In the genomic region with DNA sequence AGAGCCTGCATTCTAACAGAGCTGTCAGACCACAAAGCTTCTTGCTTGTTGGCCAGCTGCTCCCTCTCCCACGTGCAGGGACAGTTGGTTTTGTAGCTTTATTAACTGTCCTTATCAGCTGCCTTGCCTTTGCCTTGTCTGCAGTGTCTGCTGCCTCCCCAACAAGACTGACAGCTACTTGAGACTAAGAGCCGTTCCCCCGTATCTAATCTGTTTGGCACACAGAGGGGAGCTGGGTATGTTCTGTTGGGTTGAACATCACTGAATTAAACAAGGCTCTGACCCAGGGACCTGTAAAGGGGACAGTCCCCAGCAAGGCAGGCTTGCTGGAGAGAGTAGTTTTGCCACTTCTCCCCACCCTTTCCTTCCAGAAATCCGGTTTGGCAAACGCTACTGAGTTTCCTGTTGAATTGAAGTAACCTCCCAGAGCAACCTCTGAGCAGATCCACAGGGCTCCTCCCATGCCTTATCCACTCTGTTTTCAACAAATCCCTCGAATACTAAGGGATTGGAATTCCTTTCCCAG, we compare ENCODE assay signal across 15 cellular contexts.
DNase-seq lines count a peak whose midpoint lies in the region; ATAC-seq and TF ChIP-seq lines count a peak whose summit lies in the region.
"Had no signal": no experiment of that assay in that cellular context is flagged by ENCODE, and none has a peak within 500 bp of the region (broad histone marks: within the 10 kb centered on the region; RNA-seq: fewer than 3 reads in every experiment).

No MANE protein-coding gene starts in this region.

- TF ChIP-seq POLR2A in adrenal gland (IDR thresholded peaks at IDR 0.05) = no peak

- H3K4me3 ChIP-seq in adrenal gland (no peak overlapping the region), left ventricle myocardium inferior (no peak overlapping the region), parathyroid adenoma (ENCODE audit: low read depth, low read length) (no peak overlapping the region)

- H3K27ac ChIP-seq in adrenal gland (peak overlapping the region in 1 of 5 donors; percentile 19), left ventricle myocardium inferior (replicated peaks) (peak overlapping the region; percentile 84), parathyroid adenoma (no peak overlapping the region)
- H3K27ac ChIP-seq: brain microvascular endothelial cell, HL-60 had no signal

- no peaks in the 10 kb centered on the region for H3K36me3 ChIP-seq in adrenal gland (replicated peaks in 1 of 2)
- no peaks in the 10 kb centered on the region for H3K36me3 ChIP-seq in left ventricle myocardium inferior
- H3K36me3 ChIP-seq in parathyroid adenoma (ENCODE audit: control insufficient read depth, insufficient read depth, low read length) = no peaks in the 10 kb centered on the region
- H3K36me3 ChIP-seq: brain microvascular endothelial cell had no signal

- in situ Hi-C loops in G401 (cut with HindIII; ENCODE audit: low sequenced_read_pairs) = no loop called here

- no peak overlapping the region for H2AFZ ChIP-seq in parathyroid adenoma

- intact Hi-C loops in adrenal gland (cut with DNase I) (no loop called here), left ventricle myocardium inferior (cut with micrococcal nuclease) (no loop called here)

- TF ChIP-seq CTCF in adrenal gland (IDR thresholded peaks at IDR 0.05) (no peak), left ventricle myocardium inferior (IDR thresholded peaks at IDR 0.05; ENCODE audit: borderline replicate concordance) (no peak), parathyroid adenoma (IDR thresholded peaks at IDR 0.05) (no peak)

- no peaks in the 10 kb centered on the region for H3K27me3 ChIP-seq in adrenal gland
- no peaks in the 10 kb centered on the region for H3K27me3 ChIP-seq in left ventricle myocardium inferior (ENCODE audit: low read depth)
- H3K27me3 ChIP-seq in parathyroid adenoma (ENCODE audit: control insufficient read depth, insufficient read depth, low read length) = no peaks in the 10 kb centered on the region
- H3K27me3 ChIP-seq: brain microvascular endothelial cell had no signal

- H3K4me2 ChIP-seq in parathyroid adenoma (ENCODE audit: low read length) = peak overlapping the region; percentile 28

- WGBS in adrenal gland, 4 donors = 17 to 45% (median 29%) methylated on average over 6 of the region's 6 CpGs

- H3K9me3 ChIP-seq in adrenal gland (replicated peaks in 1 of 3) (no peaks in the 10 kb centered on the region), left ventricle myocardium inferior (replicated peaks) (no peaks in the 10 kb centered on the region), parathyroid adenoma (ENCODE audit: control insufficient read depth, low read length) (no peaks in the 10 kb centered on the region)

- no peaks in the 10 kb centered on the region for H3K79me2 ChIP-seq in parathyroid adenoma

- DNase-seq in G401 (ENCODE audit: low spot score) (peak; percentile 37), adrenal gland (peak in 5 of 7 donors; percentile 13 to 65 (median 31)), left ventricle myocardium inferior (peak; percentile 35), DMS153 (lab: John Stamatoyannopoulos, UW) (no peak), COR-L47 (lab: John Stamatoyannopoulos, UW) (no peak), T-helper 1 cell (no peak)
- DNase-seq: activated T-cell treated with anti-CD3 and anti-CD28 coated beads, Interleukin-2, amount 50 U/mL, for 72 hours; brain microvascular endothelial cell; C1 segment of cervical spinal cord; NCI-H1436 treated with DMSO at 0.1 percent for 48 hours; stimulated activated naive B cell treated with anti-CD40 and anti-IgM and Interleukin-4, amounts not matched to agents 10 μg/mL and 1 μg/mL and 100 μg/mL, for 72 hours had no signal

- ATAC-seq in GM19035 (IDR thresholded peaks at IDR 0.05; ENCODE audit: unreplicated experiment) = no peak
- ATAC-seq: activated T-cell treated with anti-CD3 and anti-CD28 coated beads, Interleukin-2, amount 50 U/mL, for 72 hours; Panc1; stimulated activated naive B cell treated with anti-CD40 and anti-IgM and Interleukin-4, amounts not matched to agents 10 μg/mL and 1 μg/mL and 100 μg/mL, for 72 hours had no signal

- H3K9ac ChIP-seq in parathyroid adenoma = no peak overlapping the region

- H3K4me1 ChIP-seq in adrenal gland (replicated peaks in 1 of 2) (peaks cover 6 to 23% of the 10 kb centered on the region in 2 donors), left ventricle myocardium inferior (peaks cover 96% of the 10 kb centered on the region), parathyroid adenoma (peaks cover 5% of the 10 kb centered on the region)

Comparison
In these comparisons a context has a peak if more than half of its experiments do, and no peak if none do; other contexts are left out.
1. DNase-seq: peak in G401 (single experiment), adrenal gland (5 of 7) and left ventricle myocardium inferior (single experiment); none in DMS153 (single experiment), COR-L47 (single experiment) and T-helper 1 cell (0 of 5).